Comparison of ENCODE assay signal across 18 cellular contexts in genomic region chr6:97399208-97399607, GRCh38.
"Had no signal": no experiment of that assay in that cellular context is flagged by ENCODE, and none has a peak within 500 bp of the region (broad histone marks: within the 10 kb centered on the region; RNA-seq: fewer than 3 reads in every experiment).

No MANE protein-coding gene starts in this region.

- H3K36me3 ChIP-seq: heart left ventricle, neutrophil, right lobe of liver, tibial nerve, upper lobe of right lung, vagina had no signal

- DNase-seq: effector memory CD4-positive, alpha-beta T cell; heart left ventricle; hypothalamus; kidney glomerular epithelial cell; naive thymus-derived CD8-positive, alpha-beta T cell; psoas muscle; retina; right lobe of liver; stimulated activated CD4-positive, alpha-beta T cell treated with anti-CD3 and anti-CD28 coated beads, Interleukin-4, amount 100 ng/mL, for 1 hour; stimulated activated CD8-positive, alpha-beta memory T cell treated with anti-CD3 and anti-CD28 coated beads, Interleukin-4, amount 100 ng/mL, for 48 hours; upper lobe of right lung had no signal

- H3K36me3 Mint-ChIP-seq: naive thymus-derived CD8-positive, alpha-beta T cell; stimulated activated effector memory CD8-positive, alpha-beta T cell treated with anti-CD3 and anti-CD28 coated beads, Interleukin-12 subunit alpha, Interleukin-12 subunit beta, amount 100 ng/mL, for 72 hours had no signal

- H3K9me3 Mint-ChIP-seq: naive thymus-derived CD8-positive, alpha-beta T cell; stimulated activated effector memory CD8-positive, alpha-beta T cell treated with anti-CD3 and anti-CD28 coated beads, Interleukin-12 subunit alpha, Interleukin-12 subunit beta, amount 100 ng/mL, for 72 hours; stimulated activated naive CD8-positive, alpha-beta T cell treated with anti-CD3 and anti-CD28 coated beads, Interleukin-15, Interleukin-2, amounts not matched to agents 100 ng/mL and 50 ng/mL, for 24 hours had no signal

- H3K27me3 ChIP-seq: heart left ventricle, neutrophil, right lobe of liver, testis, tibial nerve, upper lobe of right lung, vagina had no signal

- H3K27ac ChIP-seq: heart left ventricle, neutrophil, psoas muscle, right lobe of liver, testis, tibial nerve, upper lobe of right lung, vagina had no signal

- H3K4me3 Mint-ChIP-seq: naive thymus-derived CD8-positive, alpha-beta T cell; stimulated activated effector memory CD8-positive, alpha-beta T cell treated with anti-CD3 and anti-CD28 coated beads, Interleukin-12 subunit alpha, Interleukin-12 subunit beta, amount 100 ng/mL, for 72 hours; stimulated activated naive CD8-positive, alpha-beta T cell treated with anti-CD3 and anti-CD28 coated beads, Interleukin-15, Interleukin-2, amounts not matched to agents 100 ng/mL and 50 ng/mL, for 24 hours had no signal

- H3K4me1 ChIP-seq: psoas muscle, right lobe of liver, testis, upper lobe of right lung, vagina had no signal

- H3K27ac Mint-ChIP-seq: naive thymus-derived CD8-positive, alpha-beta T cell; stimulated activated effector memory CD8-positive, alpha-beta T cell treated with anti-CD3 and anti-CD28 coated beads, Interleukin-12 subunit alpha, Interleukin-12 subunit beta, amount 100 ng/mL, for 72 hours; stimulated activated naive CD8-positive, alpha-beta T cell treated with anti-CD3 and anti-CD28 coated beads, Interleukin-15, Interleukin-2, amounts not matched to agents 100 ng/mL and 50 ng/mL, for 24 hours had no signal

- H3K4me1 Mint-ChIP-seq: naive thymus-derived CD8-positive, alpha-beta T cell; stimulated activated effector memory CD8-positive, alpha-beta T cell treated with anti-CD3 and anti-CD28 coated beads, Interleukin-12 subunit alpha, Interleukin-12 subunit beta, amount 100 ng/mL, for 72 hours had no signal

- H3K4me3 ChIP-seq: heart left ventricle, psoas muscle, right lobe of liver, testis, tibial nerve, upper lobe of right lung, vagina had no signal

- H3K9me3 ChIP-seq: neutrophil, psoas muscle, right lobe of liver, testis, upper lobe of right lung, vagina had no signal

- ATAC-seq: esophagus mucosa; heart left ventricle; naive thymus-derived CD8-positive, alpha-beta T cell; psoas muscle; right lobe of liver; upper lobe of right lung had no signal
